34 cellular contexts compared by ENCODE assay signal in the genomic region with DNA sequence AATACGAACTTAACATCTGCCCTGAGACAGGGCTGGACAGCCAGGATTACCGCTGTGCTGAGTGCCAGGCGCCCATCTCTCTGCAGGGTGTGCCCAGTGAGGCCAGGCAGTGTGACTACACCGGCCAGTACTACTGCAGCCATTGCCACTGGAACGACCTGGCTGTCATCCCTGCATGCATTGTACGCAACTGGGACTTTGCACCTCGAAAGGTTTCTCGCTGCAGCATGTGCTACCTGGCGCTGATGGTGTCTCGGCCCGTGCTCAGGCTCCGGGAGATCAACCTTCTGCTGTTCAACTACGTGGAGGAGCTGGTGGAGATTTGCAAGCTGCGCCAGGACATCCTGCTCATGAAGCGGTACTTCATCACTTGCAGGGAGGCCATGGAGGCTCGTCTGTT. TPM values are rescaled to one million over a fixed set of nuclear protein-coding genes. Genes with fewer than 3 reads are reported as not detected.
"Had no signal": no experiment of that assay in that cellular context is flagged by ENCODE, and none has a peak within 500 bp of the region (broad histone marks: within the 10 kb centered on the region; RNA-seq: fewer than 3 reads in every experiment).

No MANE protein-coding gene starts in this region.

- H3K27me3 Mint-ChIP-seq: dendritic cell treated with granulocyte-macrophage colony-stimulating factor and Interleukin-4, amounts not matched to agents 40 ng/mL and 50 ng/mL, for 4 days; effector memory CD8-positive, alpha-beta T cell had no signal

- ATAC-seq: effector memory CD8-positive, alpha-beta T cell; esophagus mucosa; gastrocnemius medialis; left cardiac atrium; left lung; left ventricle myocardium superior; mucosa of descending colon had no signal

- H3K36me3 Mint-ChIP-seq: mesothelial cell of epicardium had no signal

- H3K9me3 ChIP-seq: colonic mucosa, esophagus squamous epithelium, gastrocnemius medialis, heart right ventricle, left lung, lower lobe of right lung, mucosa of descending colon had no signal

- H3K4me3 Mint-ChIP-seq: dendritic cell treated with granulocyte-macrophage colony-stimulating factor and Interleukin-4, amounts not matched to agents 40 ng/mL and 50 ng/mL, for 4 days; effector memory CD8-positive, alpha-beta T cell; endodermal cell; mesothelial cell of epicardium had no signal

- H3K4me3 ChIP-seq: colonic mucosa, esophagus squamous epithelium, gastrocnemius medialis, heart right ventricle, left lung, lower lobe of right lung, mucosa of descending colon had no signal

- H3K4me1 ChIP-seq: colonic mucosa, esophagus squamous epithelium, gastrocnemius medialis, heart right ventricle, left lung, lower lobe of right lung had no signal

- H3K27ac Mint-ChIP-seq: dendritic cell treated with granulocyte-macrophage colony-stimulating factor and Interleukin-4, amounts not matched to agents 40 ng/mL and 50 ng/mL, for 4 days; effector memory CD8-positive, alpha-beta T cell; endodermal cell; mesothelial cell of epicardium had no signal

- H3K4me1 Mint-ChIP-seq: endodermal cell, mesothelial cell of epicardium had no signal

- FAIRE-seq: endometrium, islet of Langerhans, keratinocyte had no signal

- DNase-seq: colonic mucosa; cortex of kidney; effector CD8-positive, alpha-beta T cell; effector memory CD8-positive, alpha-beta T cell; endodermal cell; erythroblast; esophagus squamous epithelium; foreskin fibroblast; foreskin melanocyte; gastrocnemius medialis; glutamatergic neuron; head of caudate nucleus; heart right ventricle; hippocampal formation; left cardiac atrium; left lung; left ventricle myocardium superior; lower lobe of right lung; mesenchymal stem cell; mucosa of descending colon had no signal

- H3K9me3 Mint-ChIP-seq: dendritic cell treated with granulocyte-macrophage colony-stimulating factor and Interleukin-4, amounts not matched to agents 40 ng/mL and 50 ng/mL, for 4 days; effector memory CD8-positive, alpha-beta T cell; endodermal cell; mesothelial cell of epicardium had no signal

- H3K27me3 ChIP-seq: colonic mucosa, esophagus squamous epithelium, gastrocnemius medialis, heart right ventricle, left lung had no signal

- H3K27ac ChIP-seq: colonic mucosa, epithelial cell of prostate, esophagus squamous epithelium, gastrocnemius medialis, heart right ventricle, left lung, lower lobe of right lung had no signal

- H3K36me3 ChIP-seq: colonic mucosa, esophagus squamous epithelium, gastrocnemius medialis, heart right ventricle, left lung, lower lobe of right lung had no signal

RNA-seq across cellular contexts. Expression of a gene that starts 33.7 kb away (rescaled TPM):
- total RNA-seq: colonic mucosa, dermis microvascular lymphatic vessel endothelial cell, endodermal cell, esophagus mucosa, esophagus squamous epithelium, gastrocnemius medialis, glomerular endothelial cell, heart right ventricle, kidney epithelial cell, left cardiac atrium, left lung, left ventricle myocardium superior, lower leg skin, lower lobe of right lung, lung microvascular endothelial cell, mesenteric fat pad, mesothelial cell of epicardium, mucosa of descending colon, myocyte had no signal
- polyA plus RNA-seq: heart right ventricle, keratinocyte had no signal
